33 cellular contexts compared by ENCODE assay signal in genomic region chr3:53829605-53830004, GRCh38. TPM values are rescaled to one million over a fixed set of nuclear protein-coding genes. Genes with fewer than 3 reads are reported as not detected.
"Had no signal": no experiment of that assay in that cellular context is flagged by ENCODE, and none has a peak within 500 bp of the region (broad histone marks: within the 10 kb centered on the region; RNA-seq: fewer than 3 reads in every experiment).

No MANE protein-coding gene starts in this region.

- ATAC-seq: activated CD4-positive, alpha-beta T cell treated with anti-CD3 and anti-CD28 coated beads for 36 hours; activated T-cell treated with anti-CD3 and anti-CD28 coated beads, Interleukin-2, amount 50 U/mL, for 72 hours; effector memory CD8-positive, alpha-beta T cell; foreskin keratinocyte; gastrocnemius medialis; T-helper 17 cell had no signal

- H3K36me3 ChIP-seq: brain microvascular endothelial cell, esophagus muscularis mucosa, gastrocnemius medialis had no signal

- H3K9me3 Mint-ChIP-seq: activated CD4-positive, alpha-beta memory T cell treated with anti-CD3 and anti-CD28 coated beads, Interleukin-2, amount 10 ng/mL, durations not matched to agents 7 days and 5 days; activated CD4-positive, alpha-beta T cell treated with anti-CD3 and anti-CD28 coated beads, Interleukin-2, amount 10 ng/mL, durations not matched to agents 7 days and 5 days; activated T-cell treated with anti-CD3 and anti-CD28 coated beads, Interleukin-2, amount 50 U/mL, for 24 hours; activated T-cell treated with anti-CD3 and anti-CD28 coated beads, Interleukin-2, amount 50 U/mL, for 72 hours; effector memory CD8-positive, alpha-beta T cell; T-helper 2 cell treated with Interferon-gamma antibody and Interleukin-4, amounts not matched to agents 5 μg/mL and 100 μg/mL, for 36 hours had no signal

- DNase-seq: activated CD4-positive, alpha-beta memory T cell treated with anti-CD3 and anti-CD28 coated beads, Interleukin-2, amount 10 ng/mL, durations not matched to agents 7 days and 5 days; activated CD4-positive, alpha-beta T cell treated with anti-CD3 and anti-CD28 coated beads for 36 hours; activated CD4-positive, alpha-beta T cell treated with anti-CD3 and anti-CD28 coated beads, Interleukin-2, amount 10 ng/mL, durations not matched to agents 7 days and 5 days; activated CD4-positive, alpha-beta T cell treated with anti-CD3 and anti-CD28 coated beads, Interleukin-2, amount 50 U/mL, for 4 hours; activated CD4-positive, CD25-positive, alpha-beta regulatory T cell; activated CD4-positive, CD25-positive, alpha-beta regulatory T cell treated with anti-CD3 and anti-CD28 coated beads, Interleukin-2, amount 50 U/mL, for 72 hours; activated CD8-positive, alpha-beta memory T cell treated with anti-CD3 and anti-CD28 coated beads, Interleukin-2, amount 50 U/mL, for 48 hours; activated effector memory CD4-positive, alpha-beta T cell treated with Interleukin-2 at 50 U/mL for 16 hours; activated gamma-delta T cell treated with Interleukin-2 at 50 U/mL for 16 hours; activated naive CD4-positive, alpha-beta T cell treated with anti-CD3 and anti-CD28 coated beads, Interleukin-2, amount 50 U/mL, for 16 hours; activated naive CD4-positive, alpha-beta T cell treated with Interleukin-2 at 50 U/mL for 16 hours; activated T-cell treated with anti-CD3 and anti-CD28 coated beads for 4 hours; activated T-cell treated with anti-CD3 and anti-CD28 coated beads, Interleukin-2, amount 50 U/mL, for 24 hours; activated T-cell treated with anti-CD3 and anti-CD28 coated beads, Interleukin-2, amount 50 U/mL, for 72 hours; amniotic stem cell; anterior cingulate cortex; brain microvascular endothelial cell; caudate nucleus; cortex of kidney; dermis blood vessel endothelial cell; effector CD4-positive, alpha-beta T cell; effector memory CD8-positive, alpha-beta T cell; erythroblast; foreskin keratinocyte; gastrocnemius medialis; glutamatergic neuron; T-helper 1 cell; T-helper 17 cell; T1000 had no signal

- H3K4me3 Mint-ChIP-seq: activated CD4-positive, alpha-beta memory T cell treated with anti-CD3 and anti-CD28 coated beads, Interleukin-2, amount 10 ng/mL, durations not matched to agents 7 days and 5 days; activated CD4-positive, alpha-beta T cell treated with anti-CD3 and anti-CD28 coated beads for 36 hours; activated CD4-positive, alpha-beta T cell treated with anti-CD3 and anti-CD28 coated beads, Interleukin-2, amount 10 ng/mL, durations not matched to agents 7 days and 5 days; activated naive CD8-positive, alpha-beta T cell; activated T-cell treated with anti-CD3 and anti-CD28 coated beads, Interleukin-2, amount 50 U/mL, for 24 hours; activated T-cell treated with anti-CD3 and anti-CD28 coated beads, Interleukin-2, amount 50 U/mL, for 72 hours; effector memory CD8-positive, alpha-beta T cell; T-helper 17 cell; T-helper 2 cell treated with Interferon-gamma antibody and Interleukin-4, amounts not matched to agents 5 μg/mL and 100 μg/mL, for 36 hours had no signal

- H3K4me1 Mint-ChIP-seq: activated CD4-positive, alpha-beta T cell treated with anti-CD3 and anti-CD28 coated beads for 36 hours; activated CD4-positive, alpha-beta T cell treated with anti-CD3 and anti-CD28 coated beads, Interleukin-2, amount 10 ng/mL, durations not matched to agents 7 days and 5 days had no signal

- H3K27me3 ChIP-seq: brain microvascular endothelial cell, esophagus muscularis mucosa, foreskin keratinocyte, gastrocnemius medialis had no signal

- H3K4me1 ChIP-seq: esophagus muscularis mucosa, foreskin keratinocyte, gastrocnemius medialis had no signal

- H3K27ac Mint-ChIP-seq: activated CD4-positive, alpha-beta memory T cell treated with anti-CD3 and anti-CD28 coated beads, Interleukin-2, amount 10 ng/mL, durations not matched to agents 7 days and 5 days; activated CD4-positive, alpha-beta T cell treated with anti-CD3 and anti-CD28 coated beads for 36 hours; activated CD4-positive, alpha-beta T cell treated with anti-CD3 and anti-CD28 coated beads, Interleukin-2, amount 10 ng/mL, durations not matched to agents 7 days and 5 days; activated naive CD8-positive, alpha-beta T cell; activated T-cell treated with anti-CD3 and anti-CD28 coated beads, Interleukin-2, amount 50 U/mL, for 24 hours; activated T-cell treated with anti-CD3 and anti-CD28 coated beads, Interleukin-2, amount 50 U/mL, for 72 hours; effector memory CD8-positive, alpha-beta T cell; T-helper 17 cell; T-helper 2 cell treated with Interferon-gamma antibody and Interleukin-4, amounts not matched to agents 5 μg/mL and 100 μg/mL, for 36 hours had no signal

- H3K27me3 Mint-ChIP-seq: activated CD4-positive, alpha-beta T cell treated with anti-CD3 and anti-CD28 coated beads for 36 hours; activated naive CD8-positive, alpha-beta T cell; activated T-cell treated with anti-CD3 and anti-CD28 coated beads, Interleukin-2, amount 50 U/mL, for 24 hours; effector memory CD8-positive, alpha-beta T cell; T-helper 17 cell had no signal

- H3K27ac ChIP-seq: brain microvascular endothelial cell, esophagus muscularis mucosa, foreskin keratinocyte, gastrocnemius medialis had no signal

- H3K9me3 ChIP-seq: esophagus muscularis mucosa, gastrocnemius medialis had no signal

- H3K36me3 Mint-ChIP-seq: activated naive CD8-positive, alpha-beta T cell had no signal

- H3K4me3 ChIP-seq: esophagus muscularis mucosa, gastrocnemius medialis had no signal

RNA-seq across cellular contexts. Expression of gene IL17RB, which starts 16.8 kb away (rescaled TPM):
- total RNA-seq: bronchial epithelial cell, dermis blood vessel endothelial cell, foreskin keratinocyte had no signal
- polyA plus RNA-seq: foreskin keratinocyte had no signal
